2 cellular contexts compared by ENCODE assay signal in genomic region chr2:239061121-239061666, GRCh38.
TF ChIP-seq lines count a peak whose summit lies in the region.

No MANE protein-coding gene starts in this region.

TF ChIP-seq in GM12891, 5 proteins besides CTCF, POLR2A, EP300 and RAD21:
- TF ChIP-seq PAX5 (IDR thresholded peaks at IDR 0.05; ENCODE audit: insufficient read depth, low read length, severe bottlenecking) (no peak), SPI1 (IDR thresholded peaks at IDR 0.05; ENCODE audit: low read depth, low read length) (no peak), POLR2AphosphoS5 (IDR thresholded peaks at IDR 0.05; ENCODE audit: low read depth, low read length) (no peak), POU2F2 (IDR thresholded peaks at IDR 0.05; ENCODE audit: low read depth, low read length) (no peak), TAF1 (IDR thresholded peaks at IDR 0.05; ENCODE audit: low read depth, low read length) (no peak)

TF ChIP-seq in H1, 55 proteins besides CTCF, POLR2A, EP300 and RAD21:
- TF ChIP-seq SAP30 (IDR thresholded peaks at IDR 0.05; ENCODE audit: insufficient read depth, insufficient replicate concordance, low read length): no peak
- no peak for TF ChIP-seq CHD1 (IDR thresholded peaks at IDR 0.05; ENCODE audit: low read depth, low read length)
- TF ChIP-seq E2F6 (IDR thresholded peaks at IDR 0.05): no peak
- no peak for TF ChIP-seq NRF1 (IDR thresholded peaks at IDR 0.05; ENCODE audit: low read depth, low read length)
- no peak for TF ChIP-seq POLR2AphosphoS5 (IDR thresholded peaks at IDR 0.05; ENCODE audit: low read depth, low read length)
- TF ChIP-seq SIRT6 (IDR thresholded peaks at IDR 0.05; ENCODE audit: low read length): no peak
- TF ChIP-seq RFX5 (IDR thresholded peaks at IDR 0.05; ENCODE audit: borderline replicate concordance, low read depth, low read length): no peak
- no peak for TF ChIP-seq CBX5 (IDR thresholded peaks at IDR 0.05; ENCODE audit: low read depth, low read length)
- TF ChIP-seq ASH2L (IDR thresholded peaks at IDR 0.05; ENCODE audit: low read length): no peak
- no peak for TF ChIP-seq CBX8 (IDR thresholded peaks at IDR 0.05; ENCODE audit: borderline replicate concordance, low read depth, low read length)
- TF ChIP-seq SIN3A (conservative IDR thresholded peaks at IDR 0.05 in 1 of 2, IDR thresholded peaks at IDR 0.05 in 1 of 2; ENCODE audit: low read depth in 1 of 2, low read length in 2 of 2): no peak
- TF ChIP-seq ATF2 (IDR thresholded peaks at IDR 0.05; ENCODE audit: low read length): no peak
- TF ChIP-seq HDAC6 (IDR thresholded peaks at IDR 0.05; ENCODE audit: low read depth, low read length): no peak
- TF ChIP-seq BCL11A (IDR thresholded peaks at IDR 0.05; ENCODE audit: low read depth in 2 of 2, low read length in 2 of 2): no peak
TF ChIP-seq in H1: peak in this region for 0.
